ENCODE assay signal across 20 cellular contexts in genomic region chr11:59783632-59784090, GRCh38. TPM values are rescaled to one million over a fixed set of nuclear protein-coding genes. Genes with fewer than 3 reads are reported as not detected.
A peak's percentile ranks its signal among the peaks of the same experiment; 100 is the strongest.
DNase-seq lines count a peak whose midpoint lies in the region; ATAC-seq and TF ChIP-seq lines count a peak whose summit lies in the region.
"Had no signal": no experiment of that assay in that cellular context is flagged by ENCODE, and none has a peak within 500 bp of the region (broad histone marks: within the 10 kb centered on the region; RNA-seq: fewer than 3 reads in every experiment).

No MANE protein-coding gene starts in this region.

- peak; percentile 87 for ATAC-seq in activated T-helper 17 cell treated with anti-CD3 and anti-CD28 coated beads, Interleukin-2, amount 50 U/mL, for 72 hours (replicated peaks)
- ATAC-seq in GM21360 (IDR thresholded peaks at IDR 0.05; ENCODE audit: unreplicated experiment), result no peak
- ATAC-seq: A549; CD8-positive, alpha-beta T cell; PC-3 had no signal

- no peaks in the 10 kb centered on the region for H3K27me3 ChIP-seq in neutrophil

- H3K4me1 Mint-ChIP-seq in activated CD4-positive, alpha-beta T cell treated with anti-CD3 and anti-CD28 coated beads, Interleukin-2, amount 10 ng/mL, durations not matched to agents 7 days and 5 days, result peaks cover 69% of the 10 kb centered on the region
- H3K4me1 Mint-ChIP-seq in T-helper 1 cell treated with Interleukin-12 subunit alpha and Interleukin-12 subunit beta and Interleukin-4 antibody, amounts not matched to agents 30 μg/mL and 1 μg/mL, for 36 hours (ENCODE audit: low read depth), result peaks cover 49% of the 10 kb centered on the region
- peaks cover 11% of the 10 kb centered on the region for H3K4me1 Mint-ChIP-seq in activated T-helper 17 cell treated with anti-CD3 and anti-CD28 coated beads, Interleukin-2, amount 50 U/mL, for 72 hours

- peaks cover 73% of the 10 kb centered on the region for H3K36me3 Mint-ChIP-seq in activated CD4-positive, alpha-beta T cell treated with anti-CD3 and anti-CD28 coated beads, Interleukin-2, amount 10 ng/mL, durations not matched to agents 7 days and 5 days (ENCODE audit: low read depth)
- H3K36me3 Mint-ChIP-seq in T-helper 1 cell treated with Interleukin-12 subunit alpha and Interleukin-12 subunit beta and Interleukin-4 antibody, amounts not matched to agents 30 μg/mL and 1 μg/mL, for 36 hours (ENCODE audit: low read depth), result peaks cover 44% of the 10 kb centered on the region
- H3K36me3 Mint-ChIP-seq in activated T-helper 17 cell treated with anti-CD3 and anti-CD28 coated beads, Interleukin-2, amount 50 U/mL, for 72 hours (ENCODE audit: low read depth), result peaks cover 10% of the 10 kb centered on the region

- no peak overlapping the region for H3K4me3 ChIP-seq in neutrophil (ENCODE audit: low read depth in 1 of 2, low read length in 1 of 2)
- H3K4me3 ChIP-seq: A549 had no signal

- H3K4me3 Mint-ChIP-seq in activated CD4-positive, alpha-beta T cell treated with anti-CD3 and anti-CD28 coated beads, Interleukin-2, amount 10 ng/mL, durations not matched to agents 7 days and 5 days, result peak overlapping the region; percentile 28
- peak overlapping the region; percentile 54 for H3K4me3 Mint-ChIP-seq in T-helper 1 cell treated with Interleukin-12 subunit alpha and Interleukin-12 subunit beta and Interleukin-4 antibody, amounts not matched to agents 30 μg/mL and 1 μg/mL, for 36 hours
- H3K4me3 Mint-ChIP-seq in activated T-helper 17 cell treated with anti-CD3 and anti-CD28 coated beads, Interleukin-2, amount 50 U/mL, for 72 hours, result peak overlapping the region; percentile 34
- H3K4me3 Mint-ChIP-seq: CD8-positive, alpha-beta T cell had no signal

- H3K4me1 ChIP-seq in neutrophil (ENCODE audit: control insufficient read depth in 1 of 2, insufficient read depth in 1 of 2, low read depth in 1 of 2, low read length in 1 of 2), result peaks cover 9 to 20% of the 10 kb centered on the region in 2 experiments

- peaks cover 76% of the 10 kb centered on the region for H3K36me3 ChIP-seq in neutrophil

- peak; percentile 17 for DNase-seq in activated CD4-positive, alpha-beta T cell treated with anti-CD3 and anti-CD28 coated beads, Interleukin-2, amount 10 ng/mL, durations not matched to agents 7 days and 5 days
- no peak for DNase-seq in activated CD4-positive, alpha-beta T cell treated with anti-CD3 and anti-CD28 coated beads, Interleukin-2, amount 50 U/mL, for 1 hour
- DNase-seq in NCI-H2029 treated with DMSO at 0.1 percent for 48 hours (lab: John Stamatoyannopoulos, UW), result no peak
- DNase-seq in NCI-H748 treated with DMSO at 0.1 percent for 48 hours (lab: John Stamatoyannopoulos, UW), result no peak
- DNase-seq: CD8-positive, alpha-beta T cell; MV-4-11; NCI-H1694 treated with DMSO at 0.1 percent for 48 hours; NCI-H2107; NCI-H510A; NCI-H774; PC-3; RPMI8226; SHP77 treated with DMSO at 0.1 percent for 48 hours had no signal

- POLR2A ChIA-PET in activated CD4-positive, alpha-beta T cell treated with anti-CD3 and anti-CD28 coated beads, Interleukin-2, amount 10 ng/mL, durations not matched to agents 7 days and 5 days (lab: Charles Lee), result interaction anchor here (0.6 to 0.9 kb wide), 2 partner anchors 9 to 11 kb away, joined by 3 read pairs; no protein-coding TSS in a partner anchor

- peak overlapping the region; percentile 52 for H3K27ac ChIP-seq in neutrophil
- H3K27ac ChIP-seq: A549, HL-60, KMS-11 had no signal

- TF ChIP-seq CTCF in neutrophil (IDR thresholded peaks at IDR 0.05), result no peak

- H3K9me3 ChIP-seq in neutrophil, result no peaks in the 10 kb centered on the region
- H3K9me3 ChIP-seq: A549 had no signal

- CTCF ChIA-PET in activated CD4-positive, alpha-beta T cell treated with anti-CD3 and anti-CD28 coated beads, Interleukin-2, amount 10 ng/mL, durations not matched to agents 7 days and 5 days (lab: Charles Lee), result interaction anchor here (1.1 to 2.0 kb wide), 2 partner anchors 13 to 17 kb away, joined by 3 to 5 read pairs; no protein-coding TSS in a partner anchor

- H3K27ac Mint-ChIP-seq in activated CD4-positive, alpha-beta T cell treated with anti-CD3 and anti-CD28 coated beads, Interleukin-2, amount 10 ng/mL, durations not matched to agents 7 days and 5 days, result peak overlapping the region; percentile 69
- H3K27ac Mint-ChIP-seq in T-helper 1 cell treated with Interleukin-12 subunit alpha and Interleukin-12 subunit beta and Interleukin-4 antibody, amounts not matched to agents 30 μg/mL and 1 μg/mL, for 36 hours, result peak overlapping the region; percentile 78
- peak overlapping the region; percentile 41 for H3K27ac Mint-ChIP-seq in activated T-helper 17 cell treated with anti-CD3 and anti-CD28 coated beads, Interleukin-2, amount 50 U/mL, for 72 hours
- H3K27ac Mint-ChIP-seq: CD8-positive, alpha-beta T cell had no signal

- H3K27me3 Mint-ChIP-seq in activated CD4-positive, alpha-beta T cell treated with anti-CD3 and anti-CD28 coated beads, Interleukin-2, amount 10 ng/mL, durations not matched to agents 7 days and 5 days, result no peaks in the 10 kb centered on the region
- no peaks in the 10 kb centered on the region for H3K27me3 Mint-ChIP-seq in T-helper 1 cell treated with Interleukin-12 subunit alpha and Interleukin-12 subunit beta and Interleukin-4 antibody, amounts not matched to agents 30 μg/mL and 1 μg/mL, for 36 hours (ENCODE audit: low read depth)
- H3K27me3 Mint-ChIP-seq in activated T-helper 17 cell treated with anti-CD3 and anti-CD28 coated beads, Interleukin-2, amount 50 U/mL, for 72 hours, result peaks cover 4% of the 10 kb centered on the region

- H3K9me3 Mint-ChIP-seq in activated CD4-positive, alpha-beta T cell treated with anti-CD3 and anti-CD28 coated beads, Interleukin-2, amount 10 ng/mL, durations not matched to agents 7 days and 5 days, result peaks cover 20% of the 10 kb centered on the region
- peaks cover 12% of the 10 kb centered on the region for H3K9me3 Mint-ChIP-seq in T-helper 1 cell treated with Interleukin-12 subunit alpha and Interleukin-12 subunit beta and Interleukin-4 antibody, amounts not matched to agents 30 μg/mL and 1 μg/mL, for 36 hours
- peaks cover 5% of the 10 kb centered on the region for H3K9me3 Mint-ChIP-seq in activated T-helper 17 cell treated with anti-CD3 and anti-CD28 coated beads, Interleukin-2, amount 50 U/mL, for 72 hours
- H3K9me3 Mint-ChIP-seq: CD8-positive, alpha-beta T cell had no signal

RNA-seq across cellular contexts. Expression of gene MRPL16, which starts 26.9 kb away (rescaled TPM):
- total RNA-seq in activated CD4-positive, alpha-beta T cell treated with anti-CD3 and anti-CD28 coated beads, Interleukin-2, amount 10 ng/mL, durations not matched to agents 7 days and 5 days, result 10 to 100 TPM; 77.1 to 78.3 TPM
- 10 to 100 TPM; 51.2 to 92.8 TPM for total RNA-seq in activated T-helper 17 cell treated with anti-CD3 and anti-CD28 coated beads, Interleukin-2, amount 50 U/mL, for 72 hours

RNA-seq across cellular contexts. Expression of gene STX3, which starts 28.5 kb away (rescaled TPM):
- 10 to 100 TPM; 39.6 to 42.0 TPM for total RNA-seq in activated CD4-positive, alpha-beta T cell treated with anti-CD3 and anti-CD28 coated beads, Interleukin-2, amount 10 ng/mL, durations not matched to agents 7 days and 5 days
- 10 to 100 TPM in 1 of 2 donors, 1 to 10 TPM in 1; 9.5 to 12.6 TPM for total RNA-seq in activated T-helper 17 cell treated with anti-CD3 and anti-CD28 coated beads, Interleukin-2, amount 50 U/mL, for 72 hours
